Comparison of ENCODE assay signal across 7 cellular contexts in the genomic region with DNA sequence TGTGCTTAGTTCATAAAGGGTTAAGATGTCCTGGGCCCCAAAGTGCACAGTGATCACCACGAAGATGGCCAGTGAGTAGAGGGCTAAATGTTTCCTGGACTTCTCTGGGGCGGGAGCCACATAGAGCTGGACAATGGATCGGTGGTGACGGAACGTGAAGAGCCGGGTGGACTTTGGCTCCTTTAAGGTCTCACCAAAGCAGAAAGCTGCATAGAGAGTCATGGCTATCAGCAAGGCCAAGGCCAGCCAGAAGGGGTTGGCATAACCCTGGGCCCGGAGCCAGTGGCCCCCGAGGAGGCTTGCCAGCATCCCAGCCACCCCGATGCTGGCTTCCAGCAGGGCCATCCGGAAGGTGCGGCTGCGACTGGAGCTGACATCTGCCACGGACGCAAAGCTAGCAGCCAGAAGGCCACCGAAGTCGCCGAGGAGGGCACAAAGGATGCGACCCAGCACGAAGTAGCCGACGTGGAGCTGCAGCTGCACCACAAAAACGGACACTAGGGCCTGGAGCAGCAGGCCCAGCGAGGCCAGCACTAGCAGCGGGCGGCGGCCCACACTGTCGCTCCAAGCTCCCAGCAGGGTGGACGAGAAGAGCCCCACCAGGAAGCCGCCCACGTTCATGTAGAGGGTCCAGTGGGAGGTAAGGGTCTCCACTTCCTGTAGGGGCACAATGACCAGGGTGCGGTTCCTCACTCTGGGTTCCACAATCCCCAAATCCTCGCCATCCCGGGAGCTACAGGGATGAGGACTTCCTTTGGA. TPM values are rescaled to one million over a fixed set of nuclear protein-coding genes. Genes with fewer than 3 reads are reported as not detected.
A peak's percentile ranks its signal among the peaks of the same experiment; 100 is the strongest.
DNase-seq lines count a peak whose midpoint lies in the region; TF ChIP-seq lines count a peak whose summit lies in the region.
"Had no signal": no experiment of that assay in that cellular context is flagged by ENCODE, and none has a peak within 500 bp of the region (broad histone marks: within the 10 kb centered on the region; RNA-seq: fewer than 3 reads in every experiment).

No MANE protein-coding gene starts in this region.

- no peaks in the 10 kb centered on the region for H3K9me3 Mint-ChIP-seq in activated T-cell treated with anti-CD3 and anti-CD28 coated beads, Interleukin-2, amount 50 U/mL, for 24 hours
- peaks cover 14% of the 10 kb centered on the region for H3K9me3 Mint-ChIP-seq in glutamatergic neuron (ENCODE audit: unreplicated experiment)

- H3K27ac ChIP-seq in tibial nerve = peak overlapping the region in 3 of 4 donors; percentile 22 to 70 (median 66)

- 31 to 39% methylated on average over 31 to 32 of the region's 33 CpGs for WGBS in tibial nerve, 2 donors

- TF ChIP-seq CTCF in glutamatergic neuron (IDR thresholded peaks at IDR 0.05; ENCODE audit: partially characterized antibody, unreplicated experiment) = no peak
- no peak for TF ChIP-seq CTCF in tibial nerve (IDR thresholded peaks at IDR 0.05)

- peaks cover 0 to 33% (median 0%) of the 10 kb centered on the region in 3 donors for H3K36me3 ChIP-seq in tibial nerve

- no peak for DNase-seq in activated T-cell treated with anti-CD3 and anti-CD28 coated beads, Interleukin-2, amount 50 U/mL, for 24 hours
- DNase-seq in activated T-cell treated with anti-CD3 and anti-CD28 coated beads, Interleukin-2, amount 50 U/mL, for 1 hour = no peak
- DNase-seq in glutamatergic neuron = peak; percentile 41
- DNase-seq in tibial nerve (ENCODE audit: low spot score in 2 of 2) = no peak
- DNase-seq in NCI-H2081 (lab: John Stamatoyannopoulos, UW) = no peak
- DNase-seq in pons (ENCODE audit: low spot score) = no peak

- H3K4me3 ChIP-seq in tibial nerve = peak overlapping the region; percentile 73 to 94 (median 78)

- peaks cover 4% of the 10 kb centered on the region for H3K27me3 Mint-ChIP-seq in activated T-cell treated with anti-CD3 and anti-CD28 coated beads, Interleukin-2, amount 50 U/mL, for 24 hours
- peaks cover 11% of the 10 kb centered on the region for H3K27me3 Mint-ChIP-seq in glutamatergic neuron (ENCODE audit: unreplicated experiment)

- peaks cover 12% of the 10 kb centered on the region for H3K36me3 Mint-ChIP-seq in activated T-cell treated with anti-CD3 and anti-CD28 coated beads, Interleukin-2, amount 50 U/mL, for 24 hours (ENCODE audit: low read depth)
- H3K36me3 Mint-ChIP-seq in glutamatergic neuron (ENCODE audit: unreplicated experiment) = no peaks in the 10 kb centered on the region

- TF ChIP-seq EP300 in tibial nerve (IDR thresholded peaks at IDR 0.05) = no peak

- H3K4me3 Mint-ChIP-seq in activated T-cell treated with anti-CD3 and anti-CD28 coated beads, Interleukin-2, amount 50 U/mL, for 24 hours = peak overlapping the region; percentile 78
- peak overlapping the region; percentile 77 for H3K4me3 Mint-ChIP-seq in glutamatergic neuron (ENCODE audit: unreplicated experiment)

- no peak for TF ChIP-seq POLR2A in tibial nerve (IDR thresholded peaks at IDR 0.05)

- no peaks in the 10 kb centered on the region for H3K27me3 ChIP-seq in tibial nerve

- peaks cover 0 to 21% (median 4%) of the 10 kb centered on the region in 4 donors for H3K4me1 ChIP-seq in tibial nerve

- no peaks in the 10 kb centered on the region for H3K9me3 ChIP-seq in tibial nerve

- H3K4me1 Mint-ChIP-seq in activated T-cell treated with anti-CD3 and anti-CD28 coated beads, Interleukin-2, amount 50 U/mL, for 24 hours (ENCODE audit: low read depth) = peaks cover 15% of the 10 kb centered on the region
- H3K4me1 Mint-ChIP-seq in glutamatergic neuron (ENCODE audit: low read depth, unreplicated experiment) = peaks cover 4% of the 10 kb centered on the region

- no peak overlapping the region for H3K27ac Mint-ChIP-seq in activated T-cell treated with anti-CD3 and anti-CD28 coated beads, Interleukin-2, amount 50 U/mL, for 24 hours
- peak overlapping the region; percentile 33 for H3K27ac Mint-ChIP-seq in glutamatergic neuron (ENCODE audit: unreplicated experiment)

RNA-seq across cellular contexts. Expression of a gene that starts 1.0 kb away (rescaled TPM):
- total RNA-seq in glutamatergic neuron (ENCODE audit: unreplicated experiment) = 6.3 TPM
- 10 to 100 TPM in 1 of 4 donors, 1 to 10 TPM in 3; 5.0 to 10.8 (median 6.4) TPM for total RNA-seq in tibial nerve

RNA-seq across cellular contexts. Expression of a gene that starts 33.5 kb away (rescaled TPM):
- total RNA-seq in glutamatergic neuron (ENCODE audit: unreplicated experiment) (100 TPM), tibial nerve (10 to 100 TPM in 2 of 4 donors, 1 to 10 TPM in 2; 5.4 to 18.6 (median 13.8) TPM)

RNA-seq across cellular contexts. Expression of a gene that starts 34.9 kb away (rescaled TPM):
- total RNA-seq in glutamatergic neuron (ENCODE audit: unreplicated experiment) (0.25 TPM), tibial nerve (10 to 100 TPM in 1 of 4 donors, 1 to 10 TPM in 2, under 1 TPM in 1; 0.90 to 22.7 (median 1.8) TPM)
- total RNA-seq: glomerular endothelial cell had no signal

RNA-seq across cellular contexts. Expression of a gene that starts 40.0 kb away (rescaled TPM):
- total RNA-seq in glutamatergic neuron (ENCODE audit: unreplicated experiment) = not detected
- total RNA-seq in tibial nerve = not detected
- total RNA-seq: glomerular endothelial cell had no signal

RNA-seq across cellular contexts. Expression of a gene that starts 47.7 kb away (rescaled TPM):
- total RNA-seq in glutamatergic neuron (ENCODE audit: unreplicated experiment) = 73.5 TPM
- 10 to 100 TPM; 56.5 to 87.9 (median 66.6) TPM for total RNA-seq in tibial nerve
